ENCODE assay signal across 10 cellular contexts in genomic region chr1:233281711-233282581, GRCh38. TPM values are rescaled to one million over a fixed set of nuclear protein-coding genes. Genes with fewer than 3 reads are reported as not detected.
DNase-seq lines count a peak whose midpoint lies in the region; ATAC-seq, FAIRE-seq and TF ChIP-seq lines count a peak whose summit lies in the region.
"Had no signal": no experiment of that assay in that cellular context is flagged by ENCODE, and none has a peak within 500 bp of the region (broad histone marks: within the 10 kb centered on the region; RNA-seq: fewer than 3 reads in every experiment).

No MANE protein-coding gene starts in this region.

- no peak for TF ChIP-seq POLR2A in GM12892 (IDR thresholded peaks at IDR 0.05; ENCODE audit: low read depth, low read length)

- intact Hi-C loops in aorta (cut with DNase I) = no loop called here
- intact Hi-C loops in A673 (cut with micrococcal nuclease; ENCODE audit: unreplicated experiment) = no loop called here
- intact Hi-C loops in cardiac septum (cut with DNase I) = no loop called here

- DNase-seq in GM12892 (ENCODE audit: insufficient read length) (peak; percentile 19), brain microvascular endothelial cell (peak; percentile 70), aorta (no peak), frontal cortex (ENCODE audit: low spot score in 2 of 2) (no peak), A673 (ENCODE audit: low spot score) (no peak), cardiac septum (ENCODE audit: low spot score) (no peak)
- DNase-seq in Jurkat, Clone E6-1 (ENCODE audit: low read depth, low spot score) = peak; percentile 81

- H3K36me3 ChIP-seq in brain microvascular endothelial cell (replicated peaks) = no peaks in the 10 kb centered on the region
- H3K36me3 ChIP-seq in aorta (ENCODE audit: control insufficient read depth in 1 of 2, insufficient read depth in 2 of 2, low read length in 1 of 2) = no peaks in the 10 kb centered on the region
- H3K36me3 ChIP-seq in A673 (ENCODE audit: insufficient read depth, low read length, poor library complexity, severe bottlenecking) = no peaks in the 10 kb centered on the region

- 89% methylated on average over 8 of the region's 8 CpGs for whole genome bisulfite sequencing in aorta, 2 donors

- ATAC-seq in GM21526 (IDR thresholded peaks at IDR 0.05; ENCODE audit: low FRiP score, unreplicated experiment) = peak; percentile 92
- ATAC-seq in aorta (ENCODE audit: low FRiP score) = no peak

- BruUV-seq in A673 (replicated peaks; lab: Mats Ljungman, UMichigan) = no TSS peak

- peaks cover 1% of the 10 kb centered on the region for H3K9me3 ChIP-seq in aorta (ENCODE audit: control insufficient read depth, low read length)
- no peaks in the 10 kb centered on the region for H3K9me3 ChIP-seq in A673 (ENCODE audit: low read depth, low read length, poor library complexity, severe bottlenecking)

- H3K27ac ChIP-seq in brain microvascular endothelial cell = no peak overlapping the region
- H3K27ac ChIP-seq in aorta (ENCODE audit: low read depth in 1 of 2, low read length in 2 of 2) = no peak overlapping the region
- H3K27ac ChIP-seq in A673 (ENCODE audit: low read depth, low read length, poor library complexity, severe bottlenecking) = no peak overlapping the region

- no peak for TF ChIP-seq CTCF in brain microvascular endothelial cell (IDR thresholded peaks at IDR 0.05; ENCODE audit: low read depth, low read length, missing control alignments)
- no peak for TF ChIP-seq CTCF in A673 (conservative IDR thresholded peaks at IDR 0.05; ENCODE audit: low read depth, low read length)

- FAIRE-seq in GM12892 (lab: Jason Lieb, UNC) (peak; percentile 76), frontal cortex (lab: Jason Lieb, UNC) (no peak)
- FAIRE-seq: endothelial cell of umbilical vein had no signal

- H3K4me3 ChIP-seq in Jurkat, Clone E6-1 (ENCODE audit: low read length) = peak overlapping the region; percentile 17
- H3K4me3 ChIP-seq in brain microvascular endothelial cell (ENCODE audit: low read depth, low read length) = no peak overlapping the region
- H3K4me3 ChIP-seq in aorta (ENCODE audit: low read length in 2 of 2) = no peak overlapping the region
- no peak overlapping the region for H3K4me3 ChIP-seq in A673 (ENCODE audit: low read depth, low read length, poor library complexity, severe bottlenecking)

- CTCF ChIA-PET in A673 (lab: Charles Lee) = no interaction called here

- in situ Hi-C loops in brain microvascular endothelial cell (cut with HindIII; ENCODE audit: low pct_ligation_motif_present, low sequenced_read_pairs) = no loop called here

- POLR2A ChIA-PET in A673 (lab: Charles Lee; ENCODE audit: low non-redundant PET) = no interaction called here

- H3K4me1 ChIP-seq in aorta (ENCODE audit: control insufficient read depth in 1 of 2, insufficient read depth in 2 of 2, low read length in 2 of 2) (no peaks in the 10 kb centered on the region), A673 (ENCODE audit: insufficient read depth, low read length, poor library complexity, severe bottlenecking) (no peaks in the 10 kb centered on the region)

- H3K27me3 ChIP-seq in brain microvascular endothelial cell (replicated peaks) (no peaks in the 10 kb centered on the region), aorta (ENCODE audit: control insufficient read depth in 1 of 2, insufficient read depth in 2 of 2, low read length in 1 of 2) (no peaks in the 10 kb centered on the region), A673 (replicated peaks; ENCODE audit: insufficient read depth, low read depth, low read length, poor library complexity) (no peaks in the 10 kb centered on the region)

RNA-seq across cellular contexts. Expression of gene PCNX2, which starts 13.6 kb away (rescaled TPM):
- 4.3 TPM for polyA plus RNA-seq in GM12892 (2012; ENCODE audit: missing spikeins)
- 12.3 TPM for polyA plus RNA-seq in Jurkat, Clone E6-1 (2012; ENCODE audit: insufficient read depth, insufficient read length)
- total RNA-seq in aorta (10 to 100 TPM; 14.7 to 27.2 TPM), frontal cortex (228 TPM), A673 (2021) (9.1 and 9.6 TPM in 2 replicates), cardiac septum (4.2 TPM)
- polyA plus RNA-seq in aorta = 10 to 100 TPM in 1 of 2 donors, under 1 TPM in 1; 0.38 to 25.5 TPM

RNA-seq across cellular contexts. Expression of gene MAP3K21, which starts 45.6 kb away (rescaled TPM):
- 0.04 TPM for polyA plus RNA-seq in GM12892 (2012; ENCODE audit: missing spikeins)
- 4.9 TPM for polyA plus RNA-seq in Jurkat, Clone E6-1 (2012; ENCODE audit: insufficient read depth, insufficient read length)
- 1 to 10 TPM; 1.3 to 1.8 TPM for total RNA-seq in aorta
- polyA plus RNA-seq in aorta = 1 to 10 TPM in 1 of 2 donors, under 1 TPM in 1; 0.33 to 1.5 TPM
- 2.9 TPM for total RNA-seq in frontal cortex
- total RNA-seq in A673 (2021) = 0.88 and 0.98 TPM in 2 replicates
- 0.27 TPM for total RNA-seq in cardiac septum
- polyA plus RNA-seq: IgD-negative memory B cell had no signal

Comparison
In these comparisons a context has a peak if more than half of its experiments do, and no peak if none do; other contexts are left out.
1. DNase-seq: peak in GM12892 (single experiment), Jurkat, Clone E6-1 (single experiment) and brain microvascular endothelial cell (single experiment); none in aorta (0 of 2), frontal cortex (0 of 2), A673 (single experiment) and cardiac septum (single experiment).